In genomic region chr12:105204127-105204526, GRCh38 we compare ENCODE assay signal across 3 cellular contexts.
TF ChIP-seq lines count a peak whose summit lies in the region.

No MANE protein-coding gene starts in this region.

TF ChIP-seq in SK-N-SH, 30 proteins besides CTCF, POLR2A, EP300 and RAD21:
- TF ChIP-seq CHD2 (IDR thresholded peaks at IDR 0.05; ENCODE audit: low read length, partially characterized antibody) (no peak), TCF12 (IDR thresholded peaks at IDR 0.05) (no peak), RCOR1 (IDR thresholded peaks at IDR 0.05; ENCODE audit: low read length) (no peak), RXRA (IDR thresholded peaks at IDR 0.05; ENCODE audit: borderline replicate concordance, low read depth) (no peak), MXI1 (IDR thresholded peaks at IDR 0.05; ENCODE audit: low read depth, low read length) (no peak), SIN3A (IDR thresholded peaks at IDR 0.05; ENCODE audit: borderline replicate concordance, low read depth, low read length) (no peak), NRF1 (IDR thresholded peaks at IDR 0.05; ENCODE audit: low read depth, low read length) (no peak), ELF1 (IDR thresholded peaks at IDR 0.05) (no peak), EZH2phosphoT487 (IDR thresholded peaks at IDR 0.05; ENCODE audit: borderline replicate concordance, low read depth) (no peak), NFIC (IDR thresholded peaks at IDR 0.05; ENCODE audit: borderline replicate concordance) (no peak), FOSL2 (IDR thresholded peaks at IDR 0.05; ENCODE audit: borderline replicate concordance, low read depth) (no peak), SMC3 (IDR thresholded peaks at IDR 0.05; ENCODE audit: low read depth, low read length) (no peak), YY1 (IDR thresholded peaks at IDR 0.05; ENCODE audit: low read depth) (no peak)
- TF ChIP-seq, protein P1, sequence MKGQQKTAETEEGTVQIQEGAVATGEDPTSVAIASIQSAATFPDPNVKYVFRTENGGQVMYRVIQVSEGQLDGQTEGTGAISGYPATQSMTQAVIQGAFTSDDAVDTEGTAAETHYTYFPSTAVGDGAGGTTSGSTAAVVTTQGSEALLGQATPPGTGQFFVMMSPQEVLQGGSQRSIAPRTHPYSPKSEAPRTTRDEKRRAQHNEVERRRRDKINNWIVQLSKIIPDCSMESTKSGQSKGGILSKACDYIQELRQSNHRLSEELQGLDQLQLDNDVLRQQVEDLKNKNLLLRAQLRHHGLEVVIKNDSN (IDR thresholded peaks at IDR 0.05; ENCODE audit: borderline replicate concordance, low read depth) = no peak
- TF ChIP-seq, protein P2, sequence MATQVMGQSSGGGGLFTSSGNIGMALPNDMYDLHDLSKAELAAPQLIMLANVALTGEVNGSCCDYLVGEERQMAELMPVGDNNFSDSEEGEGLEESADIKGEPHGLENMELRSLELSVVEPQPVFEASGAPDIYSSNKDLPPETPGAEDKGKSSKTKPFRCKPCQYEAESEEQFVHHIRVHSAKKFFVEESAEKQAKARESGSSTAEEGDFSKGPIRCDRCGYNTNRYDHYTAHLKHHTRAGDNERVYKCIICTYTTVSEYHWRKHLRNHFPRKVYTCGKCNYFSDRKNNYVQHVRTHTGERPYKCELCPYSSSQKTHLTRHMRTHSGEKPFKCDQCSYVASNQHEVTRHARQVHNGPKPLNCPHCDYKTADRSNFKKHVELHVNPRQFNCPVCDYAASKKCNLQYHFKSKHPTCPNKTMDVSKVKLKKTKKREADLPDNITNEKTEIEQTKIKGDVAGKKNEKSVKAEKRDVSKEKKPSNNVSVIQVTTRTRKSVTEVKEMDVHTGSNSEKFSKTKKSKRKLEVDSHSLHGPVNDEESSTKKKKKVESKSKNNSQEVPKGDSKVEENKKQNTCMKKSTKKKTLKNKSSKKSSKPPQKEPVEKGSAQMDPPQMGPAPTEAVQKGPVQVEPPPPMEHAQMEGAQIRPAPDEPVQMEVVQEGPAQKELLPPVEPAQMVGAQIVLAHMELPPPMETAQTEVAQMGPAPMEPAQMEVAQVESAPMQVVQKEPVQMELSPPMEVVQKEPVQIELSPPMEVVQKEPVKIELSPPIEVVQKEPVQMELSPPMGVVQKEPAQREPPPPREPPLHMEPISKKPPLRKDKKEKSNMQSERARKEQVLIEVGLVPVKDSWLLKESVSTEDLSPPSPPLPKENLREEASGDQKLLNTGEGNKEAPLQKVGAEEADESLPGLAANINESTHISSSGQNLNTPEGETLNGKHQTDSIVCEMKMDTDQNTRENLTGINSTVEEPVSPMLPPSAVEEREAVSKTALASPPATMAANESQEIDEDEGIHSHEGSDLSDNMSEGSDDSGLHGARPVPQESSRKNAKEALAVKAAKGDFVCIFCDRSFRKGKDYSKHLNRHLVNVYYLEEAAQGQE (IDR thresholded peaks at IDR 0.05; ENCODE audit: low read depth, low read length) = no peak

TF ChIP-seq in SK-N-SH treated with all-trans-retinoic acid at 6 μM for 48 hours, 23 proteins besides CTCF, POLR2A, EP300 and RAD21:
- TF ChIP-seq ISL1 (CRISPR knock-in tag; IDR thresholded peaks at IDR 0.05) (no peak), CSDC2 (CRISPR knock-in tag; IDR thresholded peaks at IDR 0.05) (no peak), ARNTL (CRISPR knock-in tag; IDR thresholded peaks at IDR 0.05; ENCODE audit: borderline replicate concordance, low read depth) (no peak), BACH2 (CRISPR knock-in tag; IDR thresholded peaks at IDR 0.05; ENCODE audit: borderline replicate concordance) (no peak), TCF4 (CRISPR knock-in tag; IDR thresholded peaks at IDR 0.05; ENCODE audit: borderline replicate concordance) (no peak), ZNF565 (CRISPR knock-in tag; conservative IDR thresholded peaks at IDR 0.05; ENCODE audit: low read depth) (no peak), ESRRG (CRISPR knock-in tag; IDR thresholded peaks at IDR 0.05) (no peak)
- TF ChIP-seq, protein P3, sequence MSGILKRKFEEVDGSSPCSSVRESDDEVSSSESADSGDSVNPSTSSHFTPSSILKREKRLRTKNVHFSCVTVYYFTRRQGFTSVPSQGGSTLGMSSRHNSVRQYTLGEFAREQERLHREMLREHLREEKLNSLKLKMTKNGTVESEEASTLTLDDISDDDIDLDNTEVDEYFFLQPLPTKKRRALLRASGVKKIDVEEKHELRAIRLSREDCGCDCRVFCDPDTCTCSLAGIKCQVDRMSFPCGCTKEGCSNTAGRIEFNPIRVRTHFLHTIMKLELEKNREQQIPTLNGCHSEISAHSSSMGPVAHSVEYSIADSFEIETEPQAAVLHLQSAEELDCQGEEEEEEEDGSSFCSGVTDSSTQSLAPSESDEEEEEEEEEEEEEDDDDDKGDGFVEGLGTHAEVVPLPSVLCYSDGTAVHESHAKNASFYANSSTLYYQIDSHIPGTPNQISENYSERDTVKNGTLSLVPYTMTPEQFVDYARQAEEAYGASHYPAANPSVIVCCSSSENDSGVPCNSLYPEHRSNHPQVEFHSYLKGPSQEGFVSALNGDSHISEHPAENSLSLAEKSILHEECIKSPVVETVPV (CRISPR knock-in tag; IDR thresholded peaks at IDR 0.05) = no peak
- TF ChIP-seq, protein P4, sequence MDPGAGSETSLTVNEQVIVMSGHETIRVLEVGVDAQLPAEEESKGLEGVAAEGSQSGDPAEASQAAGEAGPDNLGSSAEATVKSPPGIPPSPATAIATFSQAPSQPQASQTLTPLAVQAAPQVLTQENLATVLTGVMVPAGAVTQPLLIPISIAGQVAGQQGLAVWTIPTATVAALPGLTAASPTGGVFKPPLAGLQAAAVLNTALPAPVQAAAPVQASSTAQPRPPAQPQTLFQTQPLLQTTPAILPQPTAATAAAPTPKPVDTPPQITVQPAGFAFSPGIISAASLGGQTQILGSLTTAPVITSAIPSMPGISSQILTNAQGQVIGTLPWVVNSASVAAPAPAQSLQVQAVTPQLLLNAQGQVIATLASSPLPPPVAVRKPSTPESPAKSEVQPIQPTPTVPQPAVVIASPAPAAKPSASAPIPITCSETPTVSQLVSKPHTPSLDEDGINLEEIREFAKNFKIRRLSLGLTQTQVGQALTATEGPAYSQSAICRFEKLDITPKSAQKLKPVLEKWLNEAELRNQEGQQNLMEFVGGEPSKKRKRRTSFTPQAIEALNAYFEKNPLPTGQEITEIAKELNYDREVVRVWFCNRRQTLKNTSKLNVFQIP (CRISPR knock-in tag; IDR thresholded peaks at IDR 0.05; ENCODE audit: borderline replicate concordance, low read depth) = no peak

TF ChIP-seq in GM23338, 12 proteins besides CTCF, POLR2A, EP300 and RAD21:
- TF ChIP-seq ZNF114 (CRISPR knock-in tag; IDR thresholded peaks at IDR 0.05) (no peak), POLR2AphosphoS5 (IDR thresholded peaks at IDR 0.05; ENCODE audit: low read depth) (no peak), EZH2phosphoT487 (IDR thresholded peaks at IDR 0.05; ENCODE audit: unreplicated experiment) (no peak), EZH2 (IDR thresholded peaks at IDR 0.05; ENCODE audit: low read depth, unreplicated experiment) (no peak), STAT1 (IDR thresholded peaks at IDR 0.05; ENCODE audit: unreplicated experiment) (no peak), ZNF331 (CRISPR knock-in tag; IDR thresholded peaks at IDR 0.05; ENCODE audit: low read depth) (no peak), JUNB (IDR thresholded peaks at IDR 0.05; ENCODE audit: unreplicated experiment) (no peak), NANOG (IDR thresholded peaks at IDR 0.05; ENCODE audit: borderline replicate concordance) (no peak), ETS1 (IDR thresholded peaks at IDR 0.05) (no peak)
- TF ChIP-seq, protein P2 (IDR thresholded peaks at IDR 0.05; ENCODE audit: unreplicated experiment) = no peak
